In genomic region chr18:76453057-76453561, GRCh38 we compare ENCODE assay signal across 18 cellular contexts. TPM values are rescaled to one million over a fixed set of nuclear protein-coding genes. Genes with fewer than 3 reads are reported as not detected.
DNase-seq lines count a peak whose midpoint lies in the region; ATAC-seq and TF ChIP-seq lines count a peak whose summit lies in the region.
"Had no signal": no experiment of that assay in that cellular context is flagged by ENCODE, and none has a peak within 500 bp of the region (broad histone marks: within the 10 kb centered on the region; RNA-seq: fewer than 3 reads in every experiment).

No MANE protein-coding gene starts in this region.

- H3K4me3 Mint-ChIP-seq in neural crest cell: peak overlapping the region; percentile 89
- H3K4me3 Mint-ChIP-seq: T-helper 1 cell treated with Interleukin-12 subunit alpha and Interleukin-12 subunit beta and Interleukin-4 antibody, amounts not matched to agents 30 μg/mL and 1 μg/mL, for 36 hours had no signal

- H3K4me3 ChIP-seq in cardiac muscle cell (no peak overlapping the region), vagina (peak overlapping the region in 1 of 2 donors; percentile 59)
- H3K4me3 ChIP-seq: breast epithelium had no signal

- TF ChIP-seq CTCF in cardiac muscle cell (IDR thresholded peaks at IDR 0.05; ENCODE audit: low read depth, low read length) (no peak), neural crest cell (conservative IDR thresholded peaks at IDR 0.05) (no peak), vagina (IDR thresholded peaks at IDR 0.05) (no peak)

- H3K4me1 ChIP-seq in cardiac muscle cell (ENCODE audit: low read depth) (peaks cover 92% of the 10 kb centered on the region), vagina (peaks cover 92% of the 10 kb centered on the region)

- H3K36me3 Mint-ChIP-seq in neural crest cell (ENCODE audit: low read depth): no peaks in the 10 kb centered on the region
- H3K36me3 Mint-ChIP-seq: CD4-positive, alpha-beta memory T cell had no signal

- no peak for ATAC-seq in Right ventricle myocardium superior (ENCODE audit: poor library complexity)
- ATAC-seq in HG02798 (IDR thresholded peaks at IDR 0.05; ENCODE audit: poor library complexity, unreplicated experiment): no peak
- ATAC-seq: stimulated activated naive CD8-positive, alpha-beta T cell treated with anti-CD3 and anti-CD28 coated beads, Interleukin-15, Interleukin-2, amounts not matched to agents 100 U/mL and 50 U/mL, for 24 hours had no signal

- peak overlapping the region; percentile 52 for H3K27ac Mint-ChIP-seq in neural crest cell (ENCODE audit: unreplicated experiment)
- H3K27ac Mint-ChIP-seq: CD4-positive, alpha-beta memory T cell; T-helper 1 cell treated with Interleukin-12 subunit alpha and Interleukin-12 subunit beta and Interleukin-4 antibody, amounts not matched to agents 30 μg/mL and 1 μg/mL, for 36 hours had no signal

- no peaks in the 10 kb centered on the region for H3K27me3 ChIP-seq in cardiac muscle cell
- H3K27me3 ChIP-seq in vagina: no peaks in the 10 kb centered on the region
- H3K27me3 ChIP-seq: breast epithelium had no signal

- H3K4me1 Mint-ChIP-seq in neural crest cell: peaks cover 96% of the 10 kb centered on the region

- H3K36me3 ChIP-seq in cardiac muscle cell (no peaks in the 10 kb centered on the region), vagina (no peaks in the 10 kb centered on the region)
- H3K36me3 ChIP-seq: breast epithelium had no signal

- H3K9me3 ChIP-seq in cardiac muscle cell (ENCODE audit: low read depth) (no peaks in the 10 kb centered on the region), vagina (no peaks in the 10 kb centered on the region)
- H3K9me3 ChIP-seq: breast epithelium had no signal

- TF ChIP-seq POLR2A in vagina (IDR thresholded peaks at IDR 0.05): no peak

- intact Hi-C loops in Right ventricle myocardium superior (cut with DNase I) (loop anchor here (5.0 kb wide), 1 partner anchor 39 kb away; no protein-coding TSS in a partner anchor), vagina (cut with DNase I) (loop anchor here (5.0 kb wide), 1 partner anchor 39 kb away; no protein-coding TSS in a partner anchor)

- H3K9me3 Mint-ChIP-seq in neural crest cell: no peaks in the 10 kb centered on the region
- H3K9me3 Mint-ChIP-seq: CD4-positive, alpha-beta memory T cell; T-helper 1 cell treated with Interleukin-12 subunit alpha and Interleukin-12 subunit beta and Interleukin-4 antibody, amounts not matched to agents 30 μg/mL and 1 μg/mL, for 36 hours had no signal

- DNase-seq in cardiac muscle cell (ENCODE audit: low read depth in 1 of 2, low spot score in 1 of 2): no peak
- no peak for DNase-seq in Right ventricle myocardium superior
- DNase-seq in ecto neural progenitor cell (ENCODE audit: low spot score): peak; percentile 32
- no peak for DNase-seq in neural crest cell (ENCODE audit: low read depth, low spot score)
- DNase-seq in vagina (ENCODE audit: extremely low spot score in 2 of 2): peak in 1 of 2 donors; percentile 58
- DNase-seq in activated gamma-delta T cell (lab: John Stamatoyannopoulos, UW): no peak
- no peak for DNase-seq in middle frontal gyrus (ENCODE audit: extremely low spot score, low spot score)
- DNase-seq: activated CD4-positive, CD25-positive, alpha-beta regulatory T cell treated with anti-CD3 and anti-CD28 coated beads, Interleukin-2, amount 50 U/mL, for 72 hours; activated naive CD4-positive, alpha-beta T cell treated with anti-CD3 and anti-CD28 coated beads, Interleukin-2, amount 50 U/mL, for 16 hours; CD4-positive, alpha-beta memory T cell; DMS79 treated with DMSO at 0.1 percent for 48 hours; NCI-H1105 treated with DMSO at 0.1 percent for 48 hours; NK-92 treated with Interleukin-12 subunit alpha and Interleukin-12 subunit beta, amount 100 ng/mL, for 24 hours; stimulated activated naive CD8-positive, alpha-beta T cell treated with anti-CD3 and anti-CD28 coated beads, Interleukin-15, Interleukin-2, amounts not matched to agents 100 U/mL and 50 U/mL, for 24 hours had no signal

- H3K27me3 Mint-ChIP-seq in neural crest cell (ENCODE audit: low read depth): no peaks in the 10 kb centered on the region

- H3K27ac ChIP-seq in cardiac muscle cell: peak overlapping the region; percentile 86
- peak overlapping the region; percentile 88 for H3K27ac ChIP-seq in vagina
- H3K27ac ChIP-seq: RWPE1 had no signal

RNA-seq across cellular contexts. Expression of gene ZNF516, which starts 41.9 kb away (rescaled TPM):
- 44.7 and 78.6 TPM in 2 replicates for total RNA-seq in cardiac muscle cell
- polyA plus RNA-seq in cardiac muscle cell: 17.0 and 26.2 TPM in 2 replicates
- 12.6 TPM for total RNA-seq in Right ventricle myocardium superior
- total RNA-seq in neural crest cell: 90.7 and 91.2 TPM in 2 replicates
- total RNA-seq in vagina: 46.4 TPM
